In genomic region chr11:18523079-18523478, GRCh38 we compare ENCODE assay signal across 14 cellular contexts.
"Had no signal": no experiment of that assay in that cellular context is flagged by ENCODE, and none has a peak within 500 bp of the region (broad histone marks: within the 10 kb centered on the region; RNA-seq: fewer than 3 reads in every experiment).

No MANE protein-coding gene starts in this region.

- H3K36me3 ChIP-seq: cardiac muscle cell, gastrocnemius medialis, thyroid gland, vagina had no signal

- H3K27ac ChIP-seq: ascending aorta, cardiac muscle cell, epithelial cell of prostate, gastrocnemius medialis, thyroid gland, vagina had no signal

- DNase-seq: activated CD4-positive, alpha-beta T cell treated with anti-CD3 and anti-CD28 coated beads, Interleukin-2, amount 50 U/mL, for 48 hours; activated CD4-positive, CD25-positive, alpha-beta regulatory T cell treated with anti-CD3 and anti-CD28 coated beads, Interleukin-2, amount 50 U/mL, for 72 hours; activated gamma-delta T cell; activated T-cell treated with anti-CD3 and anti-CD28 coated beads, Interleukin-2, amount 50 U/mL, for 48 hours; gastrocnemius medialis; kidney glomerular epithelial cell; stimulated activated CD4-positive, alpha-beta T cell treated with anti-CD3 and anti-CD28 coated beads, Interleukin-4, amount 100 ng/mL, for 4 hours; thyroid gland had no signal

- H3K27me3 ChIP-seq: ascending aorta, cardiac muscle cell, gastrocnemius medialis, neutrophil, thyroid gland, vagina had no signal

- H3K9me3 ChIP-seq: ascending aorta, gastrocnemius medialis, neutrophil, thyroid gland, vagina had no signal

- FAIRE-seq: colon had no signal

- H3K4me3 ChIP-seq: ascending aorta, cardiac muscle cell, gastrocnemius medialis, thyroid gland, vagina had no signal

- ATAC-seq: gastrocnemius medialis had no signal
